ENCODE assay signal across 8 cellular contexts in genomic region chr17:43994272-43995149, GRCh38. TPM values are rescaled to one million over a fixed set of nuclear protein-coding genes. Genes with fewer than 3 reads are reported as not detected.
DNase-seq lines count a peak whose midpoint lies in the region; ATAC-seq and TF ChIP-seq lines count a peak whose summit lies in the region.

No MANE protein-coding gene starts in this region.

- TF ChIP-seq POLR2A in Peyer's patch (IDR thresholded peaks at IDR 0.05) (no peak), thyroid gland (IDR thresholded peaks at IDR 0.05) (no peak)

- TF ChIP-seq CTCF in Peyer's patch (IDR thresholded peaks at IDR 0.05): peak; percentile 47 to 87 (median 76)
- peak; percentile 90 for TF ChIP-seq CTCF in foreskin keratinocyte (conservative IDR thresholded peaks at IDR 0.05)
- TF ChIP-seq CTCF in neural progenitor cell (IDR thresholded peaks at IDR 0.05): peak; percentile 86
- TF ChIP-seq CTCF in thyroid gland (IDR thresholded peaks at IDR 0.05): peak; percentile 91 to 97 (median 93)

- H3K27ac ChIP-seq in GM23248 (no peak overlapping the region), Peyer's patch (no peak overlapping the region), foreskin keratinocyte (no peak overlapping the region), neural progenitor cell (no peak overlapping the region), thyroid gland (peak overlapping the region; percentile 66 to 86 (median 78))

- H2AFZ ChIP-seq in GM23248 (peak overlapping the region; percentile 86), neural progenitor cell (replicated peaks) (peak overlapping the region; percentile 89)

- no peaks in the 10 kb centered on the region for H3K9me2 ChIP-seq in GM23248 (ENCODE audit: insufficient read depth)

- intact Hi-C loops in thyroid gland (cut with DNase I): loop anchor here (2.0 kb wide), 1 partner anchor 50 kb away; no protein-coding TSS in a partner anchor

- no peaks in the 10 kb centered on the region for H3K9me3 Mint-ChIP-seq in neural progenitor cell

- H4K20me1 ChIP-seq in GM23248 (ENCODE audit: insufficient read depth): no peaks in the 10 kb centered on the region
- no peaks in the 10 kb centered on the region for H4K20me1 ChIP-seq in neural progenitor cell (ENCODE audit: low read depth)

- peaks cover 6% of the 10 kb centered on the region for H3K27me3 Mint-ChIP-seq in neural progenitor cell (ENCODE audit: insufficient read depth, low read depth)

- WGBS in GM23248 (ENCODE audit: low coverage in 1 of 2, low lambda C conversion rate in 2 of 2, missing lambda C conversion rate in 2 of 2), 2 experiments: 8 to 11% methylated on average over 46 of the region's 52 CpGs
- WGBS in thyroid gland, 2 donors: 25 to 27% methylated on average over 17 to 22 of the region's 52 CpGs

- peaks cover 4% of the 10 kb centered on the region for H3K4me1 Mint-ChIP-seq in neural progenitor cell

- ATAC-seq in foreskin keratinocyte (peak; percentile 53), GM18868 (IDR thresholded peaks at IDR 0.05; ENCODE audit: unreplicated experiment) (no peak)

- H3K79me2 ChIP-seq in GM23248 (ENCODE audit: insufficient read depth) (no peaks in the 10 kb centered on the region), neural progenitor cell (ENCODE audit: low read depth) (no peaks in the 10 kb centered on the region)

- DNase-seq in Ammon's horn (ENCODE audit: low spot score) (peak; percentile 74), GM23248 (peak; percentile 82), Peyer's patch (peak; percentile 25 to 76 (median 74)), foreskin keratinocyte (no peak), neural progenitor cell (ENCODE audit: low spot score) (peak; percentile 86), thyroid gland (peak; percentile 75 to 85)
- peak; percentile 88 for DNase-seq in activated effector memory CD4-positive, alpha-beta T cell treated with anti-CD3 and anti-CD28 coated beads, Interleukin-2, amount 50 U/mL, for 16 hours

- H3K27me3 ChIP-seq in GM23248 (replicated peaks; ENCODE audit: insufficient read depth) (no peaks in the 10 kb centered on the region), Peyer's patch (peaks cover 0 to 6% of the 10 kb centered on the region in 2 donors), foreskin keratinocyte (peaks cover 13% of the 10 kb centered on the region), neural progenitor cell (peaks cover 20% of the 10 kb centered on the region), thyroid gland (no peaks in the 10 kb centered on the region)

- in situ Hi-C loops in GM23248 (cut with MboI): no loop called here

- no peaks in the 10 kb centered on the region for H3K36me3 Mint-ChIP-seq in neural progenitor cell

- peaks cover 12% of the 10 kb centered on the region for H3F3A ChIP-seq in GM23248 (ENCODE audit: insufficient read depth)
- peaks cover 7% of the 10 kb centered on the region for H3F3A ChIP-seq in neural progenitor cell (ENCODE audit: low read depth)

- H3K9ac ChIP-seq in GM23248: peak overlapping the region; percentile 62
- H3K9ac ChIP-seq in neural progenitor cell: no peak overlapping the region

- H3K4me3 ChIP-seq in GM23248 (peak overlapping the region; percentile 67), Peyer's patch (peak overlapping the region in 3 of 4 donors; percentile 26 to 44 (median 32)), neural progenitor cell (peak overlapping the region; percentile 50), thyroid gland (replicated peaks in 1 of 3) (peak overlapping the region in 1 of 3 donors; percentile 12)

- H3K36me3 ChIP-seq in GM23248 (ENCODE audit: low read depth) (no peaks in the 10 kb centered on the region), Peyer's patch (no peaks in the 10 kb centered on the region), neural progenitor cell (no peaks in the 10 kb centered on the region), thyroid gland (no peaks in the 10 kb centered on the region)

- peaks cover 6% of the 10 kb centered on the region; the same call in 1 of the 2 replicates for H3K4me1 ChIP-seq in GM23248 (ENCODE audit: insufficient read depth)
- peaks cover 0 to 7% (median 0%) of the 10 kb centered on the region in 4 donors for H3K4me1 ChIP-seq in Peyer's patch
- H3K4me1 ChIP-seq in foreskin keratinocyte: no peaks in the 10 kb centered on the region
- peaks cover 4% of the 10 kb centered on the region for H3K4me1 ChIP-seq in neural progenitor cell
- H3K4me1 ChIP-seq in thyroid gland: peaks cover 6 to 19% of the 10 kb centered on the region in 2 donors

- H3K4me2 ChIP-seq in GM23248 (ENCODE audit: unreplicated experiment) (peak overlapping the region; percentile 79), neural progenitor cell (peak overlapping the region; percentile 81)

- no peaks in the 10 kb centered on the region for H3K9me3 ChIP-seq in GM23248 (ENCODE audit: low read depth)
- H3K9me3 ChIP-seq in Peyer's patch: no peaks in the 10 kb centered on the region
- H3K9me3 ChIP-seq in neural progenitor cell (ENCODE audit: low read depth): no peaks in the 10 kb centered on the region
- no peaks in the 10 kb centered on the region for H3K9me3 ChIP-seq in thyroid gland

- peak overlapping the region; percentile 21 for H3K27ac Mint-ChIP-seq in neural progenitor cell

- H3K4me3 Mint-ChIP-seq in neural progenitor cell: peak overlapping the region; percentile 27

RNA-seq across cellular contexts. Expression of gene NAGS, which starts 9.9 kb away (rescaled TPM):
- 1.8 and 2.8 TPM in 2 replicates for total RNA-seq in GM23248 (2014; rRNA removed; shearing (Covaris generic))
- polyA plus RNA-seq in GM23248 (2016; fragmentation: Nextera tagmentation; extraction: Ambion mirVana): 1.6 and 2.3 TPM in 2 replicates
- total RNA-seq in Peyer's patch: 10 to 100 TPM in 3 of 4 donors, 1 to 10 TPM in 1; 8.3 to 74.1 (median 57.3) TPM
- 16.2 and 16.3 TPM in 2 replicates for total RNA-seq in foreskin keratinocyte
- polyA plus RNA-seq in foreskin keratinocyte: 15.8 and 17.9 TPM in 2 replicates
- 1.8 and 2.2 TPM in 2 replicates for total RNA-seq in neural progenitor cell (ENCODE audit: low replicate concordance)
- total RNA-seq in thyroid gland: 10 to 100 TPM; 11.9 to 19.2 (median 14.5) TPM

RNA-seq across cellular contexts. Expression of gene TMEM101, which starts 20.3 kb away (rescaled TPM):
- total RNA-seq in GM23248 (2014; rRNA removed; shearing (Covaris generic)): 25.5 and 45.4 TPM in 2 replicates
- polyA plus RNA-seq in GM23248 (2016; fragmentation: Nextera tagmentation; extraction: Ambion mirVana) (24.4 and 25.0 TPM in 2 replicates), foreskin keratinocyte (24.3 and 25.6 TPM in 2 replicates)
- total RNA-seq in Peyer's patch (10 to 100 TPM in 3 of 4 donors, 1 to 10 TPM in 1; 8.3 to 20.9 (median 17.5) TPM), foreskin keratinocyte (22.5 and 22.6 TPM in 2 replicates), neural progenitor cell (ENCODE audit: low replicate concordance) (33.8 and 55.9 TPM in 2 replicates), thyroid gland (10 to 100 TPM; 33.6 to 56.9 (median 45.0) TPM)

RNA-seq across cellular contexts. Expression of gene PYY, which starts 40.8 kb away (rescaled TPM):
- total RNA-seq in GM23248 (2014; rRNA removed; shearing (Covaris generic)): not detected in 2 replicates
- polyA plus RNA-seq in GM23248 (2016; fragmentation: Nextera tagmentation; extraction: Ambion mirVana) (not detected in 2 replicates), foreskin keratinocyte (0.14 and 0.24 TPM in 2 replicates)
- total RNA-seq in Peyer's patch (10 to 100 TPM in 2 of 4 donors, 1 to 10 TPM in 1, not detected in 1; 7.5 to 58.0 (median 27.5) TPM), foreskin keratinocyte (not detected in 2 replicates), neural progenitor cell (ENCODE audit: low replicate concordance) (0.40 TPM in 1 of 2 replicates, not detected in the other), thyroid gland (1 to 10 TPM in 1 of 4 donors, not detected in 3; 2.2 TPM)

RNA-seq across cellular contexts. Expression of gene PPY, which starts 52.2 kb away (rescaled TPM):
- total RNA-seq in GM23248 (2014; rRNA removed; shearing (Covaris generic)): not detected in 2 replicates
- polyA plus RNA-seq in GM23248 (2016; fragmentation: Nextera tagmentation; extraction: Ambion mirVana) (not detected in 2 replicates), foreskin keratinocyte (not detected in 2 replicates)
- total RNA-seq in Peyer's patch (not detected), foreskin keratinocyte (not detected in 2 replicates), neural progenitor cell (ENCODE audit: low replicate concordance) (not detected in 2 replicates), thyroid gland (not detected)

Comparison
In these comparisons a context has a peak if more than half of its experiments do, and no peak if none do; other contexts are left out.
1. DNase-seq: peak in Ammon's horn (single experiment), GM23248 (single experiment), Peyer's patch (3 of 3), activated effector memory CD4-positive, alpha-beta T cell treated with anti-CD3 and anti-CD28 coated beads, Interleukin-2, amount 50 U/mL, for 16 hours (single experiment), neural progenitor cell (single experiment) and thyroid gland (2 of 2); none in foreskin keratinocyte (0 of 2).
2. H3K27ac ChIP-seq: peak in thyroid gland (3 of 3); none in GM23248 (single experiment), Peyer's patch (0 of 4), foreskin keratinocyte (single experiment) and neural progenitor cell (single experiment).
3. Peak in every context shown above with its lines, with median percentiles within 50 percentile points of each other: CTCF ChIP-seq.